14 cellular contexts compared by ENCODE assay signal in the genomic region with DNA sequence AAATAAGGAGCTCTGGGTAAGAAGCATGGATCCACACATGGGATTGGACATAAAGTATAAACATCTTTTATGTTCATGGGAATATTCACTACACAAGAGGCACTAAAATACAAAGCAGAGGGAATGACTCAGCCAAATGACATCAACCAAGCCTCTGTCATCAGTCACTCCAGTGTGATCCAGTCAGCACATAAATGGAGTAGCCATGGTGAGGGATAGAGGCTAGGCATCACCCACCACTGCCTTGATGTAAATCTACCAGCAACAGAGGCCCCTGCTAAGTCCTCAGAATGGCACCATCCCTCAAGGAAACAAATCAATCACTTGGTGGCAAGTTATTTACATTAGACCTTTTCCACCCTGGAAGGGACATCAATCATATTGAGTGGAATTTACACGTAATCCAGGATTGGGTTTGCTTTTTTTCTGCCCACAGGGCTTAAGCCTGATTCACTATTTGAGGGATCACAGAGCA. TPM values are rescaled to one million over a fixed set of nuclear protein-coding genes. Genes with fewer than 3 reads are reported as not detected.
DNase-seq lines count a peak whose midpoint lies in the region; ATAC-seq and TF ChIP-seq lines count a peak whose summit lies in the region.
"Had no signal": no experiment of that assay in that cellular context is flagged by ENCODE, and none has a peak within 500 bp of the region (broad histone marks: within the 10 kb centered on the region; RNA-seq: fewer than 3 reads in every experiment).

No MANE protein-coding gene starts in this region.

- TF ChIP-seq EP300 in SK-N-SH (IDR thresholded peaks at IDR 0.05; ENCODE audit: borderline replicate concordance in 1 of 2, low read depth in 1 of 2, low read length in 1 of 2), result no peak

- peak; percentile 28 for ATAC-seq in stimulated activated naive CD8-positive, alpha-beta T cell treated with anti-CD3 and anti-CD28 coated beads, Interleukin-15, amount 100 ng/mL, for 72 hours
- ATAC-seq in stimulated activated naive CD8-positive, alpha-beta T cell treated with anti-CD3 and anti-CD28 coated beads, Interleukin-15, Interleukin-2, amounts not matched to agents 100 U/mL and 50 U/mL, for 24 hours, result no peak
- ATAC-seq in HG03457 (IDR thresholded peaks at IDR 0.05; ENCODE audit: unreplicated experiment), result no peak
- ATAC-seq: GM12878 had no signal

- no peak overlapping the region for H3K4me3 ChIP-seq in SK-N-SH (ENCODE audit: low read depth in 2 of 2, low read length in 1 of 2)
- H3K4me3 ChIP-seq: GM12878, lung had no signal

- H3F3A ChIP-seq in SK-N-SH (replicated peaks; ENCODE audit: insufficient read depth), result no peaks in the 10 kb centered on the region

- no peaks in the 10 kb centered on the region for H3K9me2 ChIP-seq in SK-N-SH

- no peak overlapping the region for H2AFZ ChIP-seq in SK-N-SH (ENCODE audit: low read depth)

- DNase-seq in stimulated activated naive CD8-positive, alpha-beta T cell treated with anti-CD3 and anti-CD28 coated beads, Interleukin-15, amount 100 ng/mL, for 72 hours, result no peak
- no peak for DNase-seq in stimulated activated naive CD8-positive, alpha-beta T cell treated with anti-CD3 and anti-CD28 coated beads, Interleukin-15, Interleukin-2, amounts not matched to agents 100 U/mL and 50 U/mL, for 24 hours
- DNase-seq in SK-N-SH, result no peak
- peak; percentile 70 for DNase-seq in fibroblast of peridontal ligament (ENCODE audit: extremely low read depth)
- no peak for DNase-seq in medulla oblongata (ENCODE audit: extremely low spot score)
- no peak for DNase-seq in NCI-H2029 (lab: John Stamatoyannopoulos, UW)
- no peak for DNase-seq in putamen (ENCODE audit: low spot score)
- DNase-seq: activated CD4-positive, CD25-positive, alpha-beta regulatory T cell treated with anti-CD3 and anti-CD28 coated beads, Interleukin-2, amount 50 U/mL, for 72 hours; activated naive CD8-positive, alpha-beta T cell treated with anti-CD3 and anti-CD28 coated beads for 36 hours; NCI-H345; OCI-M1 had no signal

- H3K9me3 ChIP-seq in SK-N-SH, result no peaks in the 10 kb centered on the region

- H3K9me3 Mint-ChIP-seq in stimulated activated naive CD8-positive, alpha-beta T cell treated with anti-CD3 and anti-CD28 coated beads, Interleukin-15, amount 100 ng/mL, for 72 hours, result no peaks in the 10 kb centered on the region
- H3K9me3 Mint-ChIP-seq: activated naive CD8-positive, alpha-beta T cell treated with anti-CD3 and anti-CD28 coated beads for 36 hours had no signal

- no peak for TF ChIP-seq CTCF in SK-N-SH (IDR thresholded peaks at IDR 0.05)

- no peak overlapping the region for H3K4me2 ChIP-seq in SK-N-SH

- H3K27ac ChIP-seq in SK-N-SH (ENCODE audit: low read depth in 2 of 2, low read length in 1 of 2), result peak overlapping the region in 1 of 2 experiments; percentile 29; a peak in 1 of 4 replicates

- no peaks in the 10 kb centered on the region for H3K4me1 Mint-ChIP-seq in stimulated activated naive CD8-positive, alpha-beta T cell treated with anti-CD3 and anti-CD28 coated beads, Interleukin-15, amount 100 ng/mL, for 72 hours
- H3K4me1 Mint-ChIP-seq: activated naive CD8-positive, alpha-beta T cell treated with anti-CD3 and anti-CD28 coated beads for 36 hours had no signal

- no peak overlapping the region for H3K27ac Mint-ChIP-seq in stimulated activated naive CD8-positive, alpha-beta T cell treated with anti-CD3 and anti-CD28 coated beads, Interleukin-15, amount 100 ng/mL, for 72 hours
- H3K27ac Mint-ChIP-seq: activated naive CD8-positive, alpha-beta T cell treated with anti-CD3 and anti-CD28 coated beads for 36 hours had no signal

- no peak overlapping the region for H3K4me3 Mint-ChIP-seq in stimulated activated naive CD8-positive, alpha-beta T cell treated with anti-CD3 and anti-CD28 coated beads, Interleukin-15, amount 100 ng/mL, for 72 hours
- H3K4me3 Mint-ChIP-seq: activated naive CD8-positive, alpha-beta T cell treated with anti-CD3 and anti-CD28 coated beads for 36 hours had no signal

- no peaks in the 10 kb centered on the region for H3K4me1 ChIP-seq in SK-N-SH (ENCODE audit: control insufficient read depth in 1 of 2, insufficient read depth in 2 of 2, low read depth in 1 of 2, low read length in 1 of 2)

- CTCF ChIA-PET in SK-N-SH (lab: Yijun Ruan, JAX), result interaction anchor here (0.9 kb wide), 1 partner anchor 17 kb away, joined by 4 read pairs; no protein-coding TSS in a partner anchor

- peaks cover 0 to 3% of the 10 kb centered on the region in 2 experiments for H3K36me3 ChIP-seq in SK-N-SH (replicated peaks in 1 of 2; ENCODE audit: control insufficient read depth in 1 of 2, insufficient read depth in 2 of 2, low read length in 1 of 2)

- H3K27me3 Mint-ChIP-seq in stimulated activated naive CD8-positive, alpha-beta T cell treated with anti-CD3 and anti-CD28 coated beads, Interleukin-15, amount 100 ng/mL, for 72 hours, result peaks cover under 1% of the 10 kb centered on the region
- H3K27me3 Mint-ChIP-seq: activated naive CD8-positive, alpha-beta T cell treated with anti-CD3 and anti-CD28 coated beads for 36 hours had no signal

- WGBS in SK-N-SH (ENCODE audit: low lambda C conversion rate), result 80% methylated on average over 1 of the region's 1 CpG

- no peak for TF ChIP-seq RAD21 in SK-N-SH (IDR thresholded peaks at IDR 0.05; ENCODE audit: low read length)

- H3K9ac ChIP-seq in SK-N-SH, result no peak overlapping the region

- H4K20me1 ChIP-seq in SK-N-SH (ENCODE audit: insufficient read depth), result no peaks in the 10 kb centered on the region

- POLR2A ChIA-PET in SK-N-SH (lab: Yijun Ruan, JAX), result no interaction called here

- H3K27me3 ChIP-seq in SK-N-SH (ENCODE audit: insufficient read depth), result no peaks in the 10 kb centered on the region

- peaks cover 3% of the 10 kb centered on the region; the same call in 1 of the 2 replicates for H3K79me2 ChIP-seq in SK-N-SH (ENCODE audit: insufficient read depth)

TF ChIP-seq in SK-N-SH, 30 proteins besides CTCF, POLR2A, EP300 and RAD21:
- no peak for TF ChIP-seq FOXM1 (IDR thresholded peaks at IDR 0.05; ENCODE audit: low read depth)
- TF ChIP-seq, protein P1, sequence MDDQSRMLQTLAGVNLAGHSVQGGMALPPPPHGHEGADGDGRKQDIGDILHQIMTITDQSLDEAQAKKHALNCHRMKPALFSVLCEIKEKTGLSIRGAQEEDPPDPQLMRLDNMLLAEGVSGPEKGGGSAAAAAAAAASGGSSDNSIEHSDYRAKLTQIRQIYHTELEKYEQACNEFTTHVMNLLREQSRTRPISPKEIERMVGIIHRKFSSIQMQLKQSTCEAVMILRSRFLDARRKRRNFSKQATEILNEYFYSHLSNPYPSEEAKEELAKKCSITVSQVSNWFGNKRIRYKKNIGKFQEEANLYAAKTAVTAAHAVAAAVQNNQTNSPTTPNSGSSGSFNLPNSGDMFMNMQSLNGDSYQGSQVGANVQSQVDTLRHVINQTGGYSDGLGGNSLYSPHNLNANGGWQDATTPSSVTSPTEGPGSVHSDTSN (IDR thresholded peaks at IDR 0.05), result peak; percentile 30

RNA-seq across cellular contexts. Expression of gene VEPH1, which starts 27.3 kb away (rescaled TPM):
- 6.0 and 11.3 TPM in 2 replicates for polyA plus RNA-seq in SK-N-SH (2012; rRNA removed)
- 8.7 and 9.8 TPM in 2 replicates for polyA plus RNA-seq in SK-N-SH (2012; cell fraction: cytosol; rRNA removed)
- 6.1 and 11.5 TPM in 2 replicates for polyA plus RNA-seq in SK-N-SH (2012; cell fraction: nucleus; rRNA removed)

RNA-seq across cellular contexts. Expression of gene PTX3, which starts 39.3 kb away (rescaled TPM):
- polyA plus RNA-seq in SK-N-SH (2012; rRNA removed), result 208 and 248 TPM in 2 replicates
- 213 and 251 TPM in 2 replicates for polyA plus RNA-seq in SK-N-SH (2012; cell fraction: cytosol; rRNA removed)
- 108 and 152 TPM in 2 replicates for polyA plus RNA-seq in SK-N-SH (2012; cell fraction: nucleus; rRNA removed)
